23 cellular contexts compared by ENCODE assay signal in genomic region chr1:35835398-35835797, GRCh38. TPM values are rescaled to one million over a fixed set of nuclear protein-coding genes. Genes with fewer than 3 reads are reported as not detected.
DNase-seq lines count a peak whose midpoint lies in the region; ATAC-seq, FAIRE-seq and TF ChIP-seq lines count a peak whose summit lies in the region.
"Had no signal": no experiment of that assay in that cellular context is flagged by ENCODE, and none has a peak within 500 bp of the region (broad histone marks: within the 10 kb centered on the region; RNA-seq: fewer than 3 reads in every experiment).

No MANE protein-coding gene starts in this region.

- no peak overlapping the region for H3K27ac ChIP-seq in SK-N-MC
- H3K27ac ChIP-seq in pancreas, result no peak overlapping the region
- H3K27ac ChIP-seq: heart right ventricle, spleen, tibial nerve had no signal

- no peak overlapping the region for H3K9ac ChIP-seq in SK-N-MC (ENCODE audit: insufficient read length)

- no peak overlapping the region for H3K4me3 Mint-ChIP-seq in nephron progenitor cell
- H3K4me3 Mint-ChIP-seq: activated CD4-positive, alpha-beta T cell treated with anti-CD3 and anti-CD28 coated beads, Interleukin-2, amount 10 ng/mL, durations not matched to agents 7 days and 5 days; activated naive CD8-positive, alpha-beta T cell; activated T-helper 17 cell treated with anti-CD3 and anti-CD28 coated beads, Interleukin-2, amount 50 U/mL, for 72 hours; HFFc6; stimulated activated naive CD8-positive, alpha-beta T cell treated with anti-CD3 and anti-CD28 coated beads, Interleukin-15, amount 100 ng/mL, for 72 hours; T-helper 17 cell had no signal

- WGBS in pancreas, 2 donors, result 74 to 82% methylated on average over 2 of the region's 2 CpGs

- peaks cover 3% of the 10 kb centered on the region for H3K27me3 Mint-ChIP-seq in nephron progenitor cell (ENCODE audit: low read depth, poor library complexity)
- H3K27me3 Mint-ChIP-seq: activated CD4-positive, alpha-beta T cell treated with anti-CD3 and anti-CD28 coated beads, Interleukin-2, amount 10 ng/mL, durations not matched to agents 7 days and 5 days; activated naive CD8-positive, alpha-beta T cell; activated T-helper 17 cell treated with anti-CD3 and anti-CD28 coated beads, Interleukin-2, amount 50 U/mL, for 72 hours; stimulated activated naive CD8-positive, alpha-beta T cell treated with anti-CD3 and anti-CD28 coated beads, Interleukin-15, amount 100 ng/mL, for 72 hours; T-helper 17 cell had no signal

- no peak for FAIRE-seq in pancreas (lab: Jason Lieb, UNC)
- FAIRE-seq: astrocyte had no signal

- H3K4me1 Mint-ChIP-seq in nephron progenitor cell, result peaks cover 16% of the 10 kb centered on the region
- H3K4me1 Mint-ChIP-seq: activated CD4-positive, alpha-beta T cell treated with anti-CD3 and anti-CD28 coated beads, Interleukin-2, amount 10 ng/mL, durations not matched to agents 7 days and 5 days; activated T-helper 17 cell treated with anti-CD3 and anti-CD28 coated beads, Interleukin-2, amount 50 U/mL, for 72 hours; stimulated activated naive CD8-positive, alpha-beta T cell treated with anti-CD3 and anti-CD28 coated beads, Interleukin-15, amount 100 ng/mL, for 72 hours had no signal

- H3K27me3 ChIP-seq in pancreas, result no peaks in the 10 kb centered on the region
- H3K27me3 ChIP-seq: heart right ventricle, spleen, tibial nerve had no signal

- H3K27ac Mint-ChIP-seq in nephron progenitor cell, result peak overlapping the region; percentile 90
- H3K27ac Mint-ChIP-seq: activated CD4-positive, alpha-beta T cell treated with anti-CD3 and anti-CD28 coated beads, Interleukin-2, amount 10 ng/mL, durations not matched to agents 7 days and 5 days; activated naive CD8-positive, alpha-beta T cell; activated T-helper 17 cell treated with anti-CD3 and anti-CD28 coated beads, Interleukin-2, amount 50 U/mL, for 72 hours; HFFc6; stimulated activated naive CD8-positive, alpha-beta T cell treated with anti-CD3 and anti-CD28 coated beads, Interleukin-15, amount 100 ng/mL, for 72 hours; T-helper 17 cell had no signal

- ATAC-seq in HG02642 (IDR thresholded peaks at IDR 0.05; ENCODE audit: poor library complexity, unreplicated experiment), result no peak
- ATAC-seq in pancreas, result no peak
- ATAC-seq: activated T-helper 17 cell treated with anti-CD3 and anti-CD28 coated beads, Interleukin-2, amount 50 U/mL, for 72 hours; heart right ventricle; stimulated activated naive CD8-positive, alpha-beta T cell treated with anti-CD3 and anti-CD28 coated beads, Interleukin-15, amount 100 ng/mL, for 72 hours; T-helper 17 cell had no signal

- peaks cover 24% of the 10 kb centered on the region for H3K36me3 ChIP-seq in SK-N-MC (ENCODE audit: insufficient read depth, low read length)
- peaks cover 0 to 40% (median 3%) of the 10 kb centered on the region in 3 donors for H3K36me3 ChIP-seq in pancreas

- intact Hi-C loops in pancreas (cut with DNase I), result no loop called here

- no peak overlapping the region for H3K4me3 ChIP-seq in SK-N-MC
- no peak overlapping the region for H3K4me3 ChIP-seq in pancreas
- H3K4me3 ChIP-seq: heart right ventricle, spleen, tibial nerve had no signal

- 0 out of 2 replicates have a peak, but pooled peaks cover 3% of the 10 kb centered on the region for H3K9me3 ChIP-seq in SK-N-MC (ENCODE audit: low read depth, low read length)
- no peaks in the 10 kb centered on the region for H3K9me3 ChIP-seq in pancreas
- H3K9me3 ChIP-seq: Caco-2 had no signal

- H3K36me3 Mint-ChIP-seq in nephron progenitor cell (ENCODE audit: low read depth), result peaks cover 77% of the 10 kb centered on the region

- DNase-seq in ELF-1 (ENCODE audit: low read depth, low spot score) (peak; percentile 67), NCI-H146 (lab: John Stamatoyannopoulos, UW) (peak; percentile 79), SK-N-MC (ENCODE audit: low read depth, low spot score) (peak; percentile 18), nephron progenitor cell (no peak), NCI-H2196 (lab: John Stamatoyannopoulos, UW; ENCODE audit: unreplicated experiment) (no peak), pancreas (no peak)
- DNase-seq: activated CD4-positive, alpha-beta T cell treated with anti-CD3 and anti-CD28 coated beads, Interleukin-2, amount 10 ng/mL, durations not matched to agents 7 days and 5 days; EL; heart right ventricle; HFFc6; NCI-H1092; NCI-H446 treated with DMSO at 0.1 percent for 48 hours; SHP77; spleen; stimulated activated CD4-positive, alpha-beta T cell treated with anti-CD3 and anti-CD28 coated beads, Interleukin-4, amount 100 ng/mL, for 24 hours; stimulated activated naive CD8-positive, alpha-beta T cell treated with anti-CD3 and anti-CD28 coated beads, Interleukin-15, amount 100 ng/mL, for 72 hours; T-helper 17 cell had no signal

- H3K4me1 ChIP-seq in pancreas, result no peaks in the 10 kb centered on the region
- H3K4me1 ChIP-seq: Caco-2, spleen, tibial nerve had no signal

- TF ChIP-seq CTCF in nephron progenitor cell (IDR thresholded peaks at IDR 0.05) (no peak), pancreas (IDR thresholded peaks at IDR 0.05) (no peak)

- H3K9me3 Mint-ChIP-seq in nephron progenitor cell, result peaks cover 14% of the 10 kb centered on the region
- H3K9me3 Mint-ChIP-seq: activated T-helper 17 cell treated with anti-CD3 and anti-CD28 coated beads, Interleukin-2, amount 50 U/mL, for 72 hours; HFFc6; stimulated activated naive CD8-positive, alpha-beta T cell treated with anti-CD3 and anti-CD28 coated beads, Interleukin-15, amount 100 ng/mL, for 72 hours had no signal

RNA-seq across cellular contexts. Expression of gene AGO4, which starts 27.6 kb away (rescaled TPM):
- total RNA-seq in pancreas, result 10 to 100 TPM in 1 of 6 donors, 1 to 10 TPM in 5; 3.2 to 10.7 (median 7.2) TPM
- polyA plus RNA-seq in pancreas, result 1 to 10 TPM; 4.9 to 6.0 TPM

RNA-seq across cellular contexts. Expression of gene AGO1, which starts 47.6 kb away (rescaled TPM):
- total RNA-seq in pancreas, result 10 to 100 TPM; 10.2 to 18.7 (median 13.2) TPM
- polyA plus RNA-seq in pancreas, result 1 to 10 TPM; 2.7 to 3.3 TPM

Comparison
In these comparisons a context has a peak if more than half of its experiments do, and no peak if none do; other contexts are left out.
1. DNase-seq: peak in ELF-1 (single experiment), NCI-H146 (single experiment) and SK-N-MC (single experiment); none in nephron progenitor cell (single experiment), NCI-H2196 (single experiment) and pancreas (0 of 6).